Comparison of ENCODE assay signal across 1 cellular context in genomic region chr15:33559207-33559890, GRCh38.
TF ChIP-seq lines count a peak whose summit lies in the region.

No MANE protein-coding gene starts in this region.

TF ChIP-seq in GM23338, 12 proteins besides CTCF, POLR2A, EP300 and RAD21 (continued from another document):
- no peak for TF ChIP-seq REST (IDR thresholded peaks at IDR 0.05; ENCODE audit: unreplicated experiment)
